Comparison of ENCODE assay signal across 21 cellular contexts in the genomic region with DNA sequence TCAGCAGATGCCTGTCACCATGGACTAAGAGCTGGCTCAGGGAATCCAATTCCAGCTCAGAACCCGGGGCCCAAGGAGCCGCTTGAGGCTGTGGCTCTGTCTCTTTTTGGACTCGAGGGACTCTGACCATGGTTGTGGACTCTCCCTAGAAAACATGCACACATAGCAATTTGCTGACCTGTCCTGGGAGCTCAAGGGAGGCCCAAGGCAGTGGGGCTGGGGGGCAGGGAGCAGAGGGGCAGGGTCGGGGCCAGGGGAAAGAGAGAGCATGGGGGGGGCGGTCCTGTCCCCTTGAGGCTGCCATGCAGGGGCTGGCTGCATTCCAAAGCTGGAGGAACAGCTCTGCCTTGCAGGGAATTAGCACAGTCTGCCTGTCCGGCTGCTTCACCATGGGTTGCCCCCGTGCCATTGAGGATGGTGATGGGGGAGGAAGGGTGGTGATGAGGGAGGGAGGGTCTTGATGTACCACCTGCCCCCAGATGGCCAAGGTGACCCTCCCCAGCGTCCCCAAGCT.
DNase-seq lines count a peak whose midpoint lies in the region; ATAC-seq and TF ChIP-seq lines count a peak whose summit lies in the region.
"Had no signal": no experiment of that assay in that cellular context is flagged by ENCODE, and none has a peak within 500 bp of the region (broad histone marks: within the 10 kb centered on the region; RNA-seq: fewer than 3 reads in every experiment).

No MANE protein-coding gene starts in this region.

- H3K36me3 ChIP-seq in H7 (replicated peaks; ENCODE audit: control insufficient read depth, insufficient read depth, low read length) (no peaks in the 10 kb centered on the region), suprapubic skin (no peaks in the 10 kb centered on the region)
- H3K36me3 ChIP-seq: breast epithelium, left lung, thyroid gland had no signal

- no peak for ATAC-seq in HG02852 (IDR thresholded peaks at IDR 0.05; ENCODE audit: unreplicated experiment)
- ATAC-seq: HCT116; left lung; naive thymus-derived CD4-positive, alpha-beta T cell had no signal

- no peaks in the 10 kb centered on the region for H3K27me3 ChIP-seq in H7 (ENCODE audit: control insufficient read depth, insufficient read depth, low read length)
- H3K27me3 ChIP-seq in suprapubic skin: no peaks in the 10 kb centered on the region
- H3K27me3 ChIP-seq: thyroid gland had no signal

- H3K27ac Mint-ChIP-seq in activated T-helper 2 cell treated with anti-CD3 and anti-CD28 coated beads, Interferon-gamma antibody, Interleukin-2, Interleukin-4, amounts not matched to agents 10 μg/mL and 5 μg/mL and 100 μg/mL, durations not matched to agents 14 hours and 24 hours and 36 hours: no peak overlapping the region
- H3K27ac Mint-ChIP-seq: activated naive CD8-positive, alpha-beta T cell; naive thymus-derived CD4-positive, alpha-beta T cell had no signal

- no peaks in the 10 kb centered on the region for H3K36me3 Mint-ChIP-seq in activated T-helper 2 cell treated with anti-CD3 and anti-CD28 coated beads, Interferon-gamma antibody, Interleukin-2, Interleukin-4, amounts not matched to agents 10 μg/mL and 5 μg/mL and 100 μg/mL, durations not matched to agents 14 hours and 24 hours and 36 hours (ENCODE audit: low read depth)
- H3K36me3 Mint-ChIP-seq: activated naive CD8-positive, alpha-beta T cell; naive thymus-derived CD4-positive, alpha-beta T cell had no signal

- H3K27me3 Mint-ChIP-seq in activated T-helper 2 cell treated with anti-CD3 and anti-CD28 coated beads, Interferon-gamma antibody, Interleukin-2, Interleukin-4, amounts not matched to agents 10 μg/mL and 5 μg/mL and 100 μg/mL, durations not matched to agents 14 hours and 24 hours and 36 hours (ENCODE audit: low read depth): no peaks in the 10 kb centered on the region

- intact Hi-C loops in activated T-helper 2 cell treated with anti-CD3 and anti-CD28 coated beads, Interferon-gamma antibody, Interleukin-2, Interleukin-4, amounts not matched to agents 10 μg/mL and 5 μg/mL and 100 μg/mL, durations not matched to agents 14 hours and 24 hours and 36 hours (cut with micrococcal nuclease): loop anchor here (10.0 kb wide), 1 partner anchor 63 kb away; no protein-coding TSS in a partner anchor

- no peak for TF ChIP-seq CTCF in suprapubic skin (IDR thresholded peaks at IDR 0.05)

- peaks cover 5% of the 10 kb centered on the region for H3K4me1 Mint-ChIP-seq in activated T-helper 2 cell treated with anti-CD3 and anti-CD28 coated beads, Interferon-gamma antibody, Interleukin-2, Interleukin-4, amounts not matched to agents 10 μg/mL and 5 μg/mL and 100 μg/mL, durations not matched to agents 14 hours and 24 hours and 36 hours (ENCODE audit: low read depth)

- H3K9me3 ChIP-seq in suprapubic skin: peaks cover 9% of the 10 kb centered on the region
- H3K9me3 ChIP-seq: thyroid gland had no signal

- peak; percentile 15 for DNase-seq in activated CD8-positive, alpha-beta memory T cell treated with anti-CD3 and anti-CD28 coated beads, Interleukin-2, amount 50 U/mL, for 4 hours
- no peak for DNase-seq in activated CD8-positive, alpha-beta memory T cell treated with anti-CD3 and anti-CD28 coated beads for 24 hours
- peak; percentile 35 for DNase-seq in H7
- DNase-seq in hepatic stellate cell (ENCODE audit: low spot score): peak; percentile 27
- DNase-seq in suprapubic skin (ENCODE audit: low spot score in 2 of 2): peak; percentile 64 to 80
- no peak for DNase-seq in activated T-helper 2 cell treated with anti-CD3 and anti-CD28 coated beads, Interferon-gamma antibody, Interleukin-2, Interleukin-4, amounts not matched to agents 10 μg/mL and 5 μg/mL and 100 μg/mL, durations not matched to agents 14 hours and 24 hours and 36 hours (ENCODE audit: low spot score)
- no peak for DNase-seq in NCI-H2171 treated with DMSO at 0.1 percent for 48 hours (lab: John Stamatoyannopoulos, UW)
- DNase-seq: hypothalamus; IMR-90; MV-4-11; naive thymus-derived CD4-positive, alpha-beta T cell; NCI-H82; retina; stimulated activated CD4-positive, alpha-beta T cell treated with anti-CD3 and anti-CD28 coated beads, Interleukin-2, amount 100 ng/mL, for 24 hours; stimulated activated CD8-positive, alpha-beta memory T cell treated with anti-CD3 and anti-CD28 coated beads, Interleukin-4, amount 100 ng/mL, for 48 hours; thyroid gland had no signal

- no peak for TF ChIP-seq EP300 in suprapubic skin (IDR thresholded peaks at IDR 0.05)

- H3K9me3 Mint-ChIP-seq in activated T-helper 2 cell treated with anti-CD3 and anti-CD28 coated beads, Interferon-gamma antibody, Interleukin-2, Interleukin-4, amounts not matched to agents 10 μg/mL and 5 μg/mL and 100 μg/mL, durations not matched to agents 14 hours and 24 hours and 36 hours: no peaks in the 10 kb centered on the region
- H3K9me3 Mint-ChIP-seq: naive thymus-derived CD4-positive, alpha-beta T cell had no signal

- H3K27ac ChIP-seq in suprapubic skin: no peak overlapping the region
- H3K27ac ChIP-seq: breast epithelium, left lung, thyroid gland had no signal

- H3K4me3 ChIP-seq in H7 (ENCODE audit: insufficient read depth, low read depth, low read length) (no peak overlapping the region), suprapubic skin (no peak overlapping the region)
- H3K4me3 ChIP-seq: breast epithelium, left lung, thyroid gland had no signal

- no peaks in the 10 kb centered on the region for H3K4me1 ChIP-seq in suprapubic skin
- H3K4me1 ChIP-seq: breast epithelium, left lung, thyroid gland had no signal

- WGBS in suprapubic skin: 61% methylated on average over 8 of the region's 8 CpGs

- no peak for TF ChIP-seq POLR2A in suprapubic skin (IDR thresholded peaks at IDR 0.05)

- H3K4me3 Mint-ChIP-seq in activated T-helper 2 cell treated with anti-CD3 and anti-CD28 coated beads, Interferon-gamma antibody, Interleukin-2, Interleukin-4, amounts not matched to agents 10 μg/mL and 5 μg/mL and 100 μg/mL, durations not matched to agents 14 hours and 24 hours and 36 hours (ENCODE audit: low read depth): no peak overlapping the region
- H3K4me3 Mint-ChIP-seq: activated naive CD8-positive, alpha-beta T cell; naive thymus-derived CD4-positive, alpha-beta T cell had no signal

Comparison
In these comparisons a context has a peak if more than half of its experiments do, and no peak if none do; other contexts are left out.
1. DNase-seq: peak in activated CD8-positive, alpha-beta memory T cell treated with anti-CD3 and anti-CD28 coated beads, Interleukin-2, amount 50 U/mL, for 4 hours (single experiment), H7 (single experiment), hepatic stellate cell (single experiment) and suprapubic skin (2 of 2); none in activated CD8-positive, alpha-beta memory T cell treated with anti-CD3 and anti-CD28 coated beads for 24 hours (single experiment), activated T-helper 2 cell treated with anti-CD3 and anti-CD28 coated beads, Interferon-gamma antibody, Interleukin-2, Interleukin-4, amounts not matched to agents 10 μg/mL and 5 μg/mL and 100 μg/mL, durations not matched to agents 14 hours and 24 hours and 36 hours (single experiment) and NCI-H2171 treated with DMSO at 0.1 percent for 48 hours (single experiment).